ENCODE assay signal across 25 cellular contexts in the genomic region with DNA sequence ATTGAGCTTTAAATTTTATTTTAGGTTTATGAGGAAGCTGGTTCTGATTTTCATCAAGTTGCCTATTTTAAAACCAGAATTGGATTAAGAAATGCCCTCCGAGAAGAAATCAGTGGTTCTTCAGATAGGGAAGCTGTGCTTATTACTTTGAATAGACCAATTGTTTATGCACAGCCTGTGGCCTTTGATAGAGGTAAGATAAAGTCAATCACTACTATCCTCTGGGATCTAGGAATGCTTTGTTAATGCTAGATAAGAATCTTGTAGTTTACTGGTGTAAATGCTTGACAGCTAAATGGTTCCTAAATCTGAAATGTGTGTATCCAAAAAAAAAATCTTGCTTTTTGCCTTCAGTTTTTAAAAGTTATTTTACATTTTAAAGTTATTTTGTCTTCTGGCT.
"Had no signal": no experiment of that assay in that cellular context is flagged by ENCODE, and none has a peak within 500 bp of the region (broad histone marks: within the 10 kb centered on the region; RNA-seq: fewer than 3 reads in every experiment).

No MANE protein-coding gene starts in this region.

- ATAC-seq: foreskin keratinocyte; heart right ventricle; left ventricle myocardium superior; lower lobe of right lung; natural killer cell treated with Interleukin-12 subunit alpha and Interleukin-12 subunit beta and Interleukin-15 and Interleukin-18, amount 100 ng/mL, for 72 hours; right lobe of liver; stimulated activated memory B cell treated with anti-CD40 and anti-IgM and Interleukin-4, amounts not matched to agents 10 μg/mL and 1 μg/mL and 100 μg/mL, for 72 hours; stimulated activated naive CD8-positive, alpha-beta T cell treated with anti-CD3 and anti-CD28 coated beads, Interleukin-15, Interleukin-2, amounts not matched to agents 100 U/mL and 50 U/mL, for 24 hours had no signal

- H3K4me1 Mint-ChIP-seq: neural crest cell; stimulated activated memory B cell treated with anti-CD40 and anti-IgM and Interleukin-4, amounts not matched to agents 10 μg/mL and 1 μg/mL and 100 μg/mL, for 72 hours had no signal

- H3K9me3 Mint-ChIP-seq: dendritic cell treated with granulocyte-macrophage colony-stimulating factor and Interleukin-4, amounts not matched to agents 40 ng/mL and 50 ng/mL, for 4 days; natural killer cell treated with Interleukin-12 subunit alpha and Interleukin-12 subunit beta and Interleukin-15 and Interleukin-18, amount 100 ng/mL, for 72 hours; neural crest cell; stimulated activated memory B cell treated with anti-CD40 and anti-IgM and Interleukin-4, amounts not matched to agents 10 μg/mL and 1 μg/mL and 100 μg/mL, for 72 hours had no signal

- H3K27me3 Mint-ChIP-seq: dendritic cell treated with granulocyte-macrophage colony-stimulating factor and Interleukin-4, amounts not matched to agents 40 ng/mL and 50 ng/mL, for 4 days; natural killer cell treated with Interleukin-12 subunit alpha and Interleukin-12 subunit beta and Interleukin-15 and Interleukin-18, amount 100 ng/mL, for 72 hours; progenitor cell of endocrine pancreas; stimulated activated memory B cell treated with anti-CD40 and anti-IgM and Interleukin-4, amounts not matched to agents 10 μg/mL and 1 μg/mL and 100 μg/mL, for 72 hours; type B pancreatic cell had no signal

- H3K4me3 Mint-ChIP-seq: dendritic cell treated with granulocyte-macrophage colony-stimulating factor and Interleukin-4, amounts not matched to agents 40 ng/mL and 50 ng/mL, for 4 days; natural killer cell treated with Interleukin-12 subunit alpha and Interleukin-12 subunit beta and Interleukin-15 and Interleukin-18, amount 100 ng/mL, for 72 hours; neural crest cell; stimulated activated memory B cell treated with anti-CD40 and anti-IgM and Interleukin-4, amounts not matched to agents 10 μg/mL and 1 μg/mL and 100 μg/mL, for 72 hours; type B pancreatic cell had no signal

- H3K27ac Mint-ChIP-seq: dendritic cell treated with granulocyte-macrophage colony-stimulating factor and Interleukin-4, amounts not matched to agents 40 ng/mL and 50 ng/mL, for 4 days; stimulated activated memory B cell treated with anti-CD40 and anti-IgM and Interleukin-4, amounts not matched to agents 10 μg/mL and 1 μg/mL and 100 μg/mL, for 72 hours; type B pancreatic cell had no signal

- H3K4me3 ChIP-seq: colonic mucosa, esophagus muscularis mucosa, heart right ventricle, lower lobe of right lung, right lobe of liver, testis, tibial artery had no signal

- H3K27me3 ChIP-seq: colonic mucosa, esophagus muscularis mucosa, foreskin keratinocyte, heart right ventricle, right lobe of liver, testis, tibial artery had no signal

- H3K27ac ChIP-seq: colonic mucosa, esophagus muscularis mucosa, foreskin keratinocyte, heart right ventricle, lower lobe of right lung, parathyroid adenoma, right lobe of liver, testis, tibial artery had no signal

- DNase-seq: colonic mucosa; effector CD8-positive, alpha-beta T cell; foreskin keratinocyte; glutamatergic neuron; heart right ventricle; hippocampal formation; islet precursor cell; kidney glomerular epithelial cell; left ventricle myocardium superior; lower lobe of right lung; right lobe of liver; stimulated activated CD4-positive, alpha-beta T cell treated with anti-CD3 and anti-CD28 coated beads, Interleukin-2, amount 100 ng/mL, for 24 hours; stimulated activated CD4-positive, alpha-beta T cell treated with anti-CD3 and anti-CD28 coated beads, Interleukin-4, amount 100 ng/mL, for 24 hours; stimulated activated naive CD8-positive, alpha-beta T cell treated with anti-CD3 and anti-CD28 coated beads, Interleukin-15, Interleukin-2, amounts not matched to agents 100 U/mL and 50 U/mL, for 24 hours; substantia nigra; testis; tibial artery had no signal

- H3K4me1 ChIP-seq: colonic mucosa, esophagus muscularis mucosa, foreskin keratinocyte, lower lobe of right lung, parathyroid adenoma, right lobe of liver, testis, tibial artery had no signal

- H3K9me3 ChIP-seq: colonic mucosa, esophagus muscularis mucosa, heart right ventricle, lower lobe of right lung, right lobe of liver, testis, tibial artery had no signal
